11 cellular contexts compared by ENCODE assay signal in the genomic region with DNA sequence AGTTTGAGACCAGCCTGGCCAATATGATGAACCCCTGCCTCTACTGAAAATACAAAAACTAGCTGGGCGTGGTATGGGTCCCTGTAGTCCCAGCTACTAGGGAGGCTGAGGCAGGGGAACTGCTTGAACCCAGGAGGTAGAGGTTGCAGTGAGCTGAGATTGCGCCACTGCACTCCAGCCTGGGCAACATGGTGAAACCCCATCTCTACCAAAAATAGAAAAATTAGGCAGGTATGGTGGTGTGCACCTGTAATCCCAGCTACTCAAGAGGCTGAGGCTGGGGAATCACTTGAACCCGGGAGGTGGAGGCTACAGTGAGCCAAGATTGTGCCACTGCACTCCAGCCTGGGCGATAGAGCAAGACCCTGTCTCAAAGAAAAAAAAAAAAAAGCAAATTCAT. TPM values are rescaled to one million over a fixed set of nuclear protein-coding genes. Genes with fewer than 3 reads are reported as not detected.
"Had no signal": no experiment of that assay in that cellular context is flagged by ENCODE, and none has a peak within 500 bp of the region (broad histone marks: within the 10 kb centered on the region; RNA-seq: fewer than 3 reads in every experiment).

No MANE protein-coding gene starts in this region.

RNA-seq across cellular contexts. Expression of gene NKAIN1, which starts 48.1 kb away (rescaled TPM):
- total RNA-seq: dermis microvascular lymphatic vessel endothelial cell, esophagus muscularis mucosa, fibroblast of villous mesenchyme, foreskin keratinocyte, gastroesophageal sphincter, left lung, left ventricle myocardium superior, lower lobe of right lung, lung microvascular endothelial cell, mesenteric fat pad had no signal
- polyA plus RNA-seq: foreskin keratinocyte, keratinocyte had no signal
